In the genomic region with DNA sequence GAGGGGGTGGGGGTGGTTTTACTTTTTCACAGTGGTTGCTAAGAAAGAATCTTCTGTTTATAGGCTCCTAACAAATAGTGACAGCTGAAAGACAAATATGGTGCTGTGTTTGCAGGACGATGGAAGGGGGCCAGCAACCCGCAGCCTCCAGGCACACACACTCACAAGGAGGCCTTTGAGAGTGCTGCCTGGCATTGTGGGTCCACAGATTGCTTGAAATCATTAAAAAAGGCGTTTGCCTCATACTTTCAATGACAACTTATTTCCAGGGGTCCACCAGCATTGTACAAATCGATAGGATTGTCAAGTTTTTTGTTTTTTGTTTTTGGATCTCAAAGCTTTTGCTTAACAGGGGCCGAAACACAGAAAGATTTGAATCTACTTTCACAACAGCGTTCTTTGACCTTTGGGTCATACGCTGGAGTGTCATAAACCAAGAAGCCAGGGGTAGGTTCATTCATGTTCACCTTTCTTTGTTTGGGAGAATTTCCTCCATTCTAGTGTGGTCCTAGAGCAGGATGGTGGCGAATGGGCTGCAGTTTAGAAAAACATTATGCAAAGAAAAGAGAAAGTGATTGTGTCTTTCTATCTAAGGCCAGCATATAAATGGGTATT, we compare ENCODE assay signal across 9 cellular contexts. TPM values are rescaled to one million over a fixed set of nuclear protein-coding genes. Genes with fewer than 3 reads are reported as not detected.
DNase-seq lines count a peak whose midpoint lies in the region; FAIRE-seq and TF ChIP-seq lines count a peak whose summit lies in the region.
"Had no signal": no experiment of that assay in that cellular context is flagged by ENCODE, and none has a peak within 500 bp of the region (broad histone marks: within the 10 kb centered on the region; RNA-seq: fewer than 3 reads in every experiment).

No MANE protein-coding gene starts in this region.

- DNase-seq in BE2C, result peak; percentile 45
- DNase-seq in brain microvascular endothelial cell, result peak; percentile 45
- peak; percentile 75 for DNase-seq in kidney
- DNase-seq in pulmonary artery endothelial cell (ENCODE audit: low read depth, low spot score), result peak; percentile 54
- DNase-seq in stimulated activated CD4-positive, alpha-beta T cell treated with anti-CD3 and anti-CD28 coated beads, Interleukin-2, amount 100 ng/mL, for 48 hours, result no peak
- DNase-seq in NCI-H345 treated with DMSO at 0.1 percent for 48 hours (lab: John Stamatoyannopoulos, UW; ENCODE audit: unreplicated experiment), result no peak
- DNase-seq in GM13977 (ENCODE audit: low spot score), result no peak
- no peak for DNase-seq in activated effector memory CD4-positive, alpha-beta T cell treated with anti-CD3 and anti-CD28 coated beads, Interleukin-2, amount 50 U/mL, for 16 hours
- DNase-seq: SHP77 treated with DMSO at 0.1 percent for 48 hours had no signal

- H3K9ac ChIP-seq in kidney (ENCODE audit: low read length in 2 of 2), result no peak overlapping the region

- in situ Hi-C loops in brain microvascular endothelial cell (cut with HindIII; ENCODE audit: low pct_ligation_motif_present, low sequenced_read_pairs) (no loop called here), GM13977 (cut with MboI; ENCODE audit: low pct_unique_long_range_greater_than_20kb, low sequenced_read_pairs, unreplicated experiment) (no loop called here)

- TF ChIP-seq CTCF in BE2C (IDR thresholded peaks at IDR 0.05; ENCODE audit: low read depth, low read length), result no peak
- no peak for TF ChIP-seq CTCF in brain microvascular endothelial cell (IDR thresholded peaks at IDR 0.05; ENCODE audit: low read depth, low read length, missing control alignments)
- TF ChIP-seq CTCF in kidney (IDR thresholded peaks at IDR 0.05; ENCODE audit: borderline replicate concordance, extremely low read depth, insufficient read depth), result no peak
- no peak for TF ChIP-seq CTCF in GM13977 (IDR thresholded peaks at IDR 0.05; ENCODE audit: extremely low read depth, insufficient read depth, missing control alignments)

- H3K9me3 ChIP-seq in BE2C, result no peaks in the 10 kb centered on the region
- no peaks in the 10 kb centered on the region for H3K9me3 ChIP-seq in kidney (ENCODE audit: control insufficient read depth in 1 of 2, low read length in 2 of 2)

- FAIRE-seq in kidney (lab: Jason Lieb, UNC), result no peak

- intact Hi-C loops in kidney (cut with DNase I), result no loop called here

- H3K27ac ChIP-seq in brain microvascular endothelial cell, result peak overlapping the region; percentile 89
- no peak overlapping the region for H3K27ac ChIP-seq in kidney (ENCODE audit: low read depth in 2 of 2, low read length in 2 of 2)

- H3K4me3 ChIP-seq in BE2C (ENCODE audit: low read depth, low read length) (no peak overlapping the region), brain microvascular endothelial cell (ENCODE audit: low read depth, low read length) (no peak overlapping the region), kidney (ENCODE audit: low read length in 2 of 2) (no peak overlapping the region)

- H3K4me1 ChIP-seq in BE2C (peaks cover 29% of the 10 kb centered on the region), kidney (ENCODE audit: control insufficient read depth in 1 of 2, insufficient read depth in 1 of 2, low read depth in 1 of 2, low read length in 2 of 2) (peaks cover 0 to 3% of the 10 kb centered on the region in 2 donors)

- no peaks in the 10 kb centered on the region for H3K36me3 ChIP-seq in BE2C
- H3K36me3 ChIP-seq in brain microvascular endothelial cell (replicated peaks), result no peaks in the 10 kb centered on the region
- H3K36me3 ChIP-seq in kidney (ENCODE audit: control insufficient read depth in 1 of 2, insufficient read depth in 2 of 2, low read length in 2 of 2), result no peaks in the 10 kb centered on the region

- H3K27me3 ChIP-seq in BE2C (no peaks in the 10 kb centered on the region), brain microvascular endothelial cell (replicated peaks) (no peaks in the 10 kb centered on the region)

RNA-seq across cellular contexts. Expression of a gene that starts 32.6 kb away (rescaled TPM):
- 1.4 TPM for polyA plus RNA-seq in BE2C (2012; ENCODE audit: insufficient read depth, insufficient read length, low read depth)
- 19.6 TPM for total RNA-seq in kidney
- polyA plus RNA-seq in kidney (ENCODE audit: insufficient read depth, low read depth, low replicate concordance), result 10.8 TPM
- 60.5 and 78.9 TPM in 2 replicates for total RNA-seq in pulmonary artery endothelial cell

Comparison
In these comparisons a context has a peak if more than half of its experiments do, and no peak if none do; other contexts are left out.
1. DNase-seq: peak in BE2C (single experiment), brain microvascular endothelial cell (single experiment), kidney (single experiment) and pulmonary artery endothelial cell (single experiment); none in stimulated activated CD4-positive, alpha-beta T cell treated with anti-CD3 and anti-CD28 coated beads, Interleukin-2, amount 100 ng/mL, for 48 hours (0 of 2), NCI-H345 treated with DMSO at 0.1 percent for 48 hours (single experiment), GM13977 (single experiment) and activated effector memory CD4-positive, alpha-beta T cell treated with anti-CD3 and anti-CD28 coated beads, Interleukin-2, amount 50 U/mL, for 16 hours (single experiment).